23 cellular contexts compared by ENCODE assay signal in genomic region chr1:203174324-203174985, GRCh38. TPM values are rescaled to one million over a fixed set of nuclear protein-coding genes. Genes with fewer than 3 reads are reported as not detected.
"Had no signal": no experiment of that assay in that cellular context is flagged by ENCODE, and none has a peak within 500 bp of the region (broad histone marks: within the 10 kb centered on the region; RNA-seq: fewer than 3 reads in every experiment).

No MANE protein-coding gene starts in this region.

- DNase-seq: activated CD4-positive, alpha-beta T cell treated with anti-CD3 and anti-CD28 coated beads, Interleukin-2, amount 50 U/mL, for 1 hour; activated CD4-positive, CD25-positive, alpha-beta regulatory T cell; activated naive CD4-positive, alpha-beta T cell treated with Interleukin-2 at 50 U/mL for 16 hours; dermis blood vessel endothelial cell; immature natural killer cell; lower lobe of right lung; naive B cell; right cardiac atrium; stimulated activated CD4-positive, alpha-beta T cell treated with anti-CD3 and anti-CD28 coated beads, Interleukin-1b, Interleukin-23, amount 100 ng/mL, for 48 hours; stomach; SW 1271; testis had no signal

- ATAC-seq: heart left ventricle, lower lobe of right lung, right cardiac atrium had no signal

- H3K9me3 ChIP-seq: heart left ventricle, lower lobe of right lung, stomach, testis, upper lobe of left lung had no signal

- H3K27ac ChIP-seq: epithelial cell of prostate, heart left ventricle, lower lobe of right lung, stomach, testis, upper lobe of left lung had no signal

- FAIRE-seq: astrocyte, frontal cortex, TTC549 had no signal

- H3K27me3 ChIP-seq: heart left ventricle, testis, upper lobe of left lung had no signal

- H3K36me3 ChIP-seq: heart left ventricle, lower lobe of right lung, stomach, upper lobe of left lung had no signal

- H3K4me3 ChIP-seq: heart left ventricle, lower lobe of right lung, stomach, testis, upper lobe of left lung had no signal

RNA-seq across cellular contexts. Expression of gene MYBPH, which starts 1.2 kb away (rescaled TPM):
- total RNA-seq: activated CD8-positive, alpha-beta memory T cell treated with anti-CD3 and anti-CD28 coated beads for 36 hours; activated T-helper 1 cell treated with anti-CD3 and anti-CD28 coated beads, Interleukin-12 subunit alpha, Interleukin-12 subunit beta, Interleukin-2, Interleukin-4 antibody, amounts not matched to agents 30 ng/mL and 10 ng/mL and 1 ng/mL, durations not matched to agents 14 hours and 24 hours and 36 hours; astrocyte; chondrocyte; dermis blood vessel endothelial cell; frontal cortex; lower lobe of right lung; progenitor cell of endocrine pancreas; right cardiac atrium; stomach; T-helper 2 cell treated with Interferon-gamma antibody and Interleukin-4, amounts not matched to agents 100 ng/mL and 5 ng/mL, for 36 hours had no signal
- polyA plus RNA-seq: heart left ventricle, immature natural killer cell had no signal

RNA-seq across cellular contexts. Expression of gene CHI3L1, which starts 12.0 kb away (rescaled TPM):
- total RNA-seq: activated CD8-positive, alpha-beta memory T cell treated with anti-CD3 and anti-CD28 coated beads for 36 hours; activated T-helper 1 cell treated with anti-CD3 and anti-CD28 coated beads, Interleukin-12 subunit alpha, Interleukin-12 subunit beta, Interleukin-2, Interleukin-4 antibody, amounts not matched to agents 30 ng/mL and 10 ng/mL and 1 ng/mL, durations not matched to agents 14 hours and 24 hours and 36 hours; chondrocyte; frontal cortex; progenitor cell of endocrine pancreas; T-helper 2 cell treated with Interferon-gamma antibody and Interleukin-4, amounts not matched to agents 100 ng/mL and 5 ng/mL, for 36 hours had no signal
- polyA plus RNA-seq: immature natural killer cell had no signal

RNA-seq across cellular contexts. Expression of gene ADORA1, which starts 46.9 kb away (rescaled TPM):
- total RNA-seq: activated CD8-positive, alpha-beta memory T cell treated with anti-CD3 and anti-CD28 coated beads for 36 hours; activated T-helper 1 cell treated with anti-CD3 and anti-CD28 coated beads, Interleukin-12 subunit alpha, Interleukin-12 subunit beta, Interleukin-2, Interleukin-4 antibody, amounts not matched to agents 30 ng/mL and 10 ng/mL and 1 ng/mL, durations not matched to agents 14 hours and 24 hours and 36 hours; dermis blood vessel endothelial cell; T-helper 2 cell treated with Interferon-gamma antibody and Interleukin-4, amounts not matched to agents 100 ng/mL and 5 ng/mL, for 36 hours had no signal

RNA-seq across cellular contexts. Expression of gene CHIT1, which starts 55.0 kb away (rescaled TPM):
- total RNA-seq: astrocyte, chondrocyte had no signal
- polyA plus RNA-seq: heart left ventricle, immature natural killer cell had no signal
